In the genomic region with DNA sequence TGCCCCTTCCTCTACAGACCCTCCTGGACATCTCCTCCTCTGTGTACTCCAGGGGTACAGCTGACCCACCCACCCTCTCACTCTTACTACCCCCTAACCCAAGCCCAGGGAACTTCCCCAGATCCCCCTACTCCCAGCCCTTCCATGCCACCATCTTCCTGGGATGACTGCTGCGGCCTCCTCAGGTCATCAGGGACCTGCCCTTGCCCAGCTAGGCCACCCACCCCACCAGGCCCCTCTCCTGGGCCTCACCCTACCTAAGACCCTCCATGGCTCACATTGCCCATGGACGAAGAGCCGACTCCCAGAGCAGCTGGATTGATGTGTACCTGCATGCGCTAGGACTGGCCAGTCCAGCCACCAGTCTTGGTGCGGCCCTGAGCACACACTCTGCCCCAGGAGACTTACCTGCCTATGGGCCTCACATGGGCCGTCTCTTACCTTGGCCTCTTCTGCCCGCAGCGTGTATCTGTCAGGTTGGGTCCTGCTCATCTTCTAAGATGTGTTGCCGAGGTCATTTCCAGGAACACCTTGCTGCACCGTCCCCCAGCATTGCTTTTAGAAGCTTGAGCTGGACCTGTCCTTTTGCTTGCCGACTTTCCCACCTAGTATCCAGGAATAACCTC, we compare ENCODE assay signal across 25 cellular contexts. TPM values are rescaled to one million over a fixed set of nuclear protein-coding genes. Genes with fewer than 3 reads are reported as not detected.
DNase-seq lines count a peak whose midpoint lies in the region; ATAC-seq and TF ChIP-seq lines count a peak whose summit lies in the region.
"Had no signal": no experiment of that assay in that cellular context is flagged by ENCODE, and none has a peak within 500 bp of the region (broad histone marks: within the 10 kb centered on the region; RNA-seq: fewer than 3 reads in every experiment).

No MANE protein-coding gene starts in this region.

- peak overlapping the region; percentile 95 for H3K27ac ChIP-seq in left ventricle myocardium inferior (replicated peaks)
- peak overlapping the region in 3 of 4 donors; percentile 70 to 78 (median 72) for H3K27ac ChIP-seq in esophagus muscularis mucosa (replicated peaks in 1 of 4)
- H3K27ac ChIP-seq in parathyroid adenoma, result peak overlapping the region; percentile 64
- H3K27ac ChIP-seq in PC-3 (ENCODE audit: low read length), result no peak overlapping the region
- H3K27ac ChIP-seq: ascending aorta, BLaER1, ovary, SK-N-MC, tibial nerve had no signal

- H4K20me1 ChIP-seq in PC-3 (ENCODE audit: low read length), result no peaks in the 10 kb centered on the region

- no peaks in the 10 kb centered on the region for H3F3A ChIP-seq in PC-3 (ENCODE audit: low read length, unreplicated experiment)

- H3K27me3 ChIP-seq in left ventricle myocardium inferior (ENCODE audit: low read depth), result peaks cover 35% of the 10 kb centered on the region
- H3K27me3 ChIP-seq in esophagus muscularis mucosa, result peaks cover 0 to 88% (median 19%) of the 10 kb centered on the region in 4 donors
- peaks cover 7% of the 10 kb centered on the region for H3K27me3 ChIP-seq in parathyroid adenoma (ENCODE audit: control insufficient read depth, insufficient read depth, low read length)
- no peaks in the 10 kb centered on the region for H3K27me3 ChIP-seq in HAP-1 (ENCODE audit: low read depth)
- no peaks in the 10 kb centered on the region for H3K27me3 ChIP-seq in PC-3 (ENCODE audit: low read length)
- H3K27me3 ChIP-seq: ascending aorta, ovary had no signal

- H3K9ac ChIP-seq in parathyroid adenoma (no peak overlapping the region), PC-3 (ENCODE audit: low read length) (no peak overlapping the region)
- H3K9ac ChIP-seq: BLaER1 had no signal

- CTCF ChIA-PET in PC-3 (lab: Charles Lee), result no interaction called here

- in situ Hi-C loops in HAP-1 (cut with MboI; ENCODE audit: low sequenced_read_pairs), result no loop called here

- H3K9me2 ChIP-seq in PC-3 (replicated peaks; ENCODE audit: low read length), result no peaks in the 10 kb centered on the region

- H3K36me3 ChIP-seq in left ventricle myocardium inferior (no peaks in the 10 kb centered on the region), esophagus muscularis mucosa (no peaks in the 10 kb centered on the region), parathyroid adenoma (ENCODE audit: control insufficient read depth, insufficient read depth, low read length) (no peaks in the 10 kb centered on the region), HAP-1 (replicated peaks) (peaks cover 5% of the 10 kb centered on the region; the same call in 1 of the 2 replicates), PC-3 (ENCODE audit: low read depth, low read length) (no peaks in the 10 kb centered on the region)
- H3K36me3 ChIP-seq: ascending aorta, ovary, tibial nerve had no signal

- H3K9me3 ChIP-seq in left ventricle myocardium inferior (replicated peaks), result no peaks in the 10 kb centered on the region
- H3K9me3 ChIP-seq in esophagus muscularis mucosa, result no peaks in the 10 kb centered on the region
- no peaks in the 10 kb centered on the region for H3K9me3 ChIP-seq in parathyroid adenoma (ENCODE audit: control insufficient read depth, low read length)
- no peaks in the 10 kb centered on the region for H3K9me3 ChIP-seq in HAP-1
- H3K9me3 ChIP-seq in PC-3 (ENCODE audit: low read length), result no peaks in the 10 kb centered on the region
- H3K9me3 ChIP-seq: ascending aorta, BLaER1, Caco-2, ovary, tibial nerve had no signal

- no peaks in the 10 kb centered on the region for H3K79me2 ChIP-seq in parathyroid adenoma
- no peaks in the 10 kb centered on the region for H3K79me2 ChIP-seq in PC-3 (ENCODE audit: low read length)

- BruUV-seq in PC-3 (replicated peaks; lab: Mats Ljungman, UMichigan), result no TSS peak

- H3K4me3 ChIP-seq in left ventricle myocardium inferior (no peak overlapping the region), esophagus muscularis mucosa (no peak overlapping the region), parathyroid adenoma (ENCODE audit: low read depth, low read length) (no peak overlapping the region), HAP-1 (no peak overlapping the region), PC-3 (ENCODE audit: low read length) (no peak overlapping the region)
- H3K4me3 ChIP-seq: ascending aorta, BLaER1, ovary, SK-N-MC, tibial nerve had no signal

- no peak for TF ChIP-seq POLR2A in esophagus muscularis mucosa (IDR thresholded peaks at IDR 0.05; ENCODE audit: low read depth)

- H3K4me2 ChIP-seq in parathyroid adenoma (ENCODE audit: low read length), result no peak overlapping the region
- H3K4me2 ChIP-seq in PC-3 (ENCODE audit: low read length), result no peak overlapping the region
- H3K4me2 ChIP-seq: BLaER1 had no signal

- H3K4me1 ChIP-seq in left ventricle myocardium inferior (peaks cover 67% of the 10 kb centered on the region), esophagus muscularis mucosa (peaks cover 21 to 41% (median 27%) of the 10 kb centered on the region in 4 donors), parathyroid adenoma (no peaks in the 10 kb centered on the region), HAP-1 (peaks cover 6% of the 10 kb centered on the region), PC-3 (ENCODE audit: insufficient read depth, low read length) (peaks cover 11% of the 10 kb centered on the region)
- H3K4me1 ChIP-seq: ascending aorta, BLaER1, Caco-2 had no signal

- 96% methylated on average over 11 of the region's 11 CpGs for WGBS in esophagus muscularis mucosa

- POLR2A ChIA-PET in PC-3 (lab: Charles Lee; ENCODE audit: unreplicated experiment), result no interaction called here

- no peak for ATAC-seq in Right ventricle myocardium superior (ENCODE audit: poor library complexity)
- ATAC-seq in PC-3, result no peak
- ATAC-seq in GM21381 (IDR thresholded peaks at IDR 0.05; ENCODE audit: unreplicated experiment), result no peak
- ATAC-seq: activated naive CD4-positive, alpha-beta T cell treated with anti-CD3 and anti-CD28 coated beads, Interleukin-2, amount 50 U/mL, for 72 hours; sciatic nerve; stimulated activated naive CD8-positive, alpha-beta T cell treated with anti-CD3 and anti-CD28 coated beads, Interleukin-15, amount 100 ng/mL, for 72 hours had no signal

- TF ChIP-seq EP300 in esophagus muscularis mucosa (IDR thresholded peaks at IDR 0.05), result no peak

- H2AFZ ChIP-seq in parathyroid adenoma, result no peak overlapping the region
- no peak overlapping the region for H2AFZ ChIP-seq in PC-3 (ENCODE audit: low read length)

- DNase-seq in left ventricle myocardium inferior, result no peak
- DNase-seq in Right ventricle myocardium superior, result no peak
- no peak for DNase-seq in esophagus muscularis mucosa (ENCODE audit: extremely low spot score)
- no peak for DNase-seq in HAP-1 (ENCODE audit: low spot score in 2 of 2)
- no peak for DNase-seq in NCI-H2227 treated with DMSO at 0.1 percent for 48 hours (lab: John Stamatoyannopoulos, UW)
- no peak for DNase-seq in PC-3
- DNase-seq: activated CD4-positive, alpha-beta T cell treated with anti-CD3 and anti-CD28 coated beads, Interleukin-2, amount 10 ng/mL, durations not matched to agents 24 days and 14 days; central memory CD4-positive, alpha-beta T cell; DMS79 treated with DMSO at 0.1 percent for 48 hours; NCI-H1092 treated with DMSO at 0.1 percent for 48 hours; NCI-H1930; ovary; stimulated activated CD4-positive, alpha-beta T cell treated with anti-CD3 and anti-CD28 coated beads, Interleukin-15, amount 100 ng/mL, for 24 hours; stimulated activated naive CD8-positive, alpha-beta T cell treated with anti-CD3 and anti-CD28 coated beads, Interleukin-15, amount 100 ng/mL, for 72 hours had no signal

- no peak for TF ChIP-seq CTCF in left ventricle myocardium inferior (IDR thresholded peaks at IDR 0.05; ENCODE audit: borderline replicate concordance)
- TF ChIP-seq CTCF in esophagus muscularis mucosa (IDR thresholded peaks at IDR 0.05), result no peak
- no peak for TF ChIP-seq CTCF in parathyroid adenoma (IDR thresholded peaks at IDR 0.05)
- TF ChIP-seq CTCF in PC-3 (conservative IDR thresholded peaks at IDR 0.05; ENCODE audit: low read depth, low read length), result no peak

- intact Hi-C loops in left ventricle myocardium inferior (cut with micrococcal nuclease) (no loop called here), Right ventricle myocardium superior (cut with DNase I) (no loop called here), esophagus muscularis mucosa (cut with DNase I) (no loop called here), PC-3 (cut with micrococcal nuclease) (no loop called here)

RNA-seq across cellular contexts. Expression of a gene that starts 2.0 kb away (rescaled TPM):
- total RNA-seq in left ventricle myocardium inferior (19.5 TPM), Right ventricle myocardium superior (23.9 TPM), esophagus muscularis mucosa (100 to 1,000 TPM in 3 of 4 donors, 10 to 100 TPM in 1; 39.9 to 209 (median 147) TPM), PC-3 (2014; rRNA removed) (0.47 TPM in 1 of 2 replicates, not detected in the other)
- total RNA-seq: activated naive CD4-positive, alpha-beta T cell treated with anti-CD3 and anti-CD28 coated beads, Interleukin-2, amount 50 U/mL, for 72 hours; Caco-2; H4; RPMI7951 had no signal

RNA-seq across cellular contexts. Expression of a gene that starts 46.5 kb away (rescaled TPM):
- 0.77 TPM for total RNA-seq in left ventricle myocardium inferior
- total RNA-seq in Right ventricle myocardium superior, result 0.62 TPM
- 1 to 10 TPM in 1 of 4 donors, under 1 TPM in 2, not detected in 1; 0.32 to 1.1 (median 0.42) TPM for total RNA-seq in esophagus muscularis mucosa
- 70.9 and 77.1 TPM in 2 replicates for total RNA-seq in PC-3 (2014; rRNA removed)
- total RNA-seq: ascending aorta, sciatic nerve had no signal

RNA-seq across cellular contexts. Expression of a gene that starts 47.2 kb away (rescaled TPM):
- total RNA-seq in left ventricle myocardium inferior (41.8 TPM), Right ventricle myocardium superior (43.5 TPM), esophagus muscularis mucosa (10 to 100 TPM; 54.8 to 65.2 (median 57.1) TPM), PC-3 (2014; rRNA removed) (92.6 and 95.7 TPM in 2 replicates)

Comparison
In these comparisons a context has a peak if more than half of its experiments do, and no peak if none do; other contexts are left out.
1. RNA of a gene that starts 2.0 kb away (total RNA-seq): 39.9 to 209 TPM in esophagus muscularis mucosa, 23.9 TPM in Right ventricle myocardium superior (single experiment) and 19.5 TPM in left ventricle myocardium inferior (single experiment); 0.47 TPM in PC-3; every median in the first group is over 10 times any median in the second.
2. RNA of a gene that starts 46.5 kb away (total RNA-seq): 70.9 to 77.1 TPM in PC-3; 0.77 TPM in left ventricle myocardium inferior (single experiment), 0.62 TPM in Right ventricle myocardium superior (single experiment) and 0.32 to 1.1 TPM in esophagus muscularis mucosa; every median in the first group is over 10 times any median in the second.